ENCODE assay signal across 1 cellular context in genomic region chr1:201348211-201348566, GRCh38.
TF ChIP-seq lines count a peak whose summit lies in the region.

No MANE protein-coding gene starts in this region.

TF ChIP-seq in H1, 55 proteins besides CTCF, POLR2A, EP300 and RAD21 (continued from another document):
- TF ChIP-seq TCF12 (IDR thresholded peaks at IDR 0.05; ENCODE audit: low read depth, low read length) = 0 out of 2 replicates have a peak, but pooled peaks have one; percentile 1
